Comparison of ENCODE assay signal across 1 cellular context in the genomic region with DNA sequence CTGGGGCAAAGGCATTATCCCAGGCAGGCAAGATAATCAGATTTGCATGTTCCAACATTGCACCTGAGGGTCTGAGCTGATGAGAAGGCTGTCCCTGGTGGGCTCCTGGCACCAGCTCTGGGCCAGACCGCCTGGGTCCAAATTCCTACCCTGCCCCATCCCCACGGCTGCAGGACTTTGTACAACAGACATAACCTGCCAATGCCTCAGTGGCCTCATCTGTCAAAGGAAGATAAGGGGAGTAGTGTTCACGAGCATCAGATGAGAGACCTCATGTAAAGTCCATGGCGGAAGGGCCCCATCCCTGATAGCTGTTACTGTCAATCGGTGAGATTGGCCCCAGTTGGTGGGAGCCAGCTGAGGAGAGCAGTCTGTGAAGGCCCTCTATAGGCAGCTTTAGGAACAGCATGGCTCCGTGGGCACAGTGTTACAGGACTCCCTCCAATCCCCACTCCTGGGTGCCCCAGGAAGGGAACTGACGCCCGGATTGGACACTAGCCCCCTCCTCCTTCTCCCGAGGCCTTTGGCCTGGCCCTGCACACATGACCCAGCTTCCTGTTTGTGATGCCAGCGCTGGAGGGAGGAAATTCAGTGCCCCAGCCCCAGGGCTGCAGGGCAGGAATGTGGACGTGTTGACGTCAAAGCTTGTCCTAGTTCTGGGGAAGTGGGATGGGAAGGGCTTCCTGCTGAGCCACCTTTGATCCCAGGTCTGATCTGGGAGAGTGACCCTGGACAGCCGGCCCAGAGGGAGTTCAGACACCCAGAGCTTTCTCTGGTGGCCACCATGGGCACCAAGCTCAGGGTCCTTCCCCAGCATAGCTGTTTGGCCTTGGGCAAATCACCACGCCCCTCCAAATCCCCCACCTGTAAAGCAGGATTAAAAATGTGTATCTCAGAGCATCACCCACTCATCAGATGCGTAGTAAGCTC.
TF ChIP-seq lines count a peak whose summit lies in the region.

No MANE protein-coding gene starts in this region.

TF ChIP-seq in HepG2, 621 proteins besides CTCF, POLR2A, EP300 and RAD21 (continued from another document and continues in another):
- TF ChIP-seq YEATS2 (CRISPR knock-in tag; IDR thresholded peaks at IDR 0.05; ENCODE audit: borderline replicate concordance) (peak; percentile 58; the same call in 1 of the 2 replicates), HMGA1 (CRISPR knock-in tag; conservative IDR thresholded peaks at IDR 0.05) (no peak), SKI (IDR thresholded peaks at IDR 0.05; ENCODE audit: partially characterized antibody) (peak; percentile 78), ZNF138 (CRISPR knock-in tag; IDR thresholded peaks at IDR 0.05; ENCODE audit: low read depth) (no peak), PITX1 (CRISPR knock-in tag; IDR thresholded peaks at IDR 0.05) (no peak; the same call in 1 of the 2 replicates), ZNF263 (CRISPR knock-in tag; IDR thresholded peaks at IDR 0.05) (peak; percentile 48; the same call in 1 of the 2 replicates), ASH2L (IDR thresholded peaks at IDR 0.05; ENCODE audit: insufficient read length, low read depth, low read length) (peak; percentile 32), ZNF567 (CRISPR knock-in tag; IDR thresholded peaks at IDR 0.05; ENCODE audit: borderline replicate concordance) (no peak), ZNF709 (CRISPR knock-in tag; IDR thresholded peaks at IDR 0.05) (no peak), SMAD3 (CRISPR knock-in tag; IDR thresholded peaks at IDR 0.05) (no peak), KMT2A (CRISPR knock-in tag; IDR thresholded peaks at IDR 0.05) (no peak), ZFP37 (CRISPR knock-in tag; IDR thresholded peaks at IDR 0.05; ENCODE audit: borderline replicate concordance) (peak; percentile 78; the same call in 1 of the 2 replicates), ZNF543 (CRISPR knock-in tag; IDR thresholded peaks at IDR 0.05) (no peak), ZNF225 (CRISPR knock-in tag; IDR thresholded peaks at IDR 0.05) (no peak), TBX2 (CRISPR knock-in tag; IDR thresholded peaks at IDR 0.05; ENCODE audit: borderline replicate concordance) (peak; percentile 36; the same call in 1 of the 2 replicates), HHEX (CRISPR knock-in tag; IDR thresholded peaks at IDR 0.05) (no peak), ZNF615 (CRISPR knock-in tag; IDR thresholded peaks at IDR 0.05; ENCODE audit: borderline replicate concordance) (no peak), ZIK1 (CRISPR knock-in tag; IDR thresholded peaks at IDR 0.05; ENCODE audit: borderline replicate concordance, low read depth) (no peak), SMYD3 (CRISPR knock-in tag; IDR thresholded peaks at IDR 0.05) (no peak), NFYC (CRISPR knock-in tag; IDR thresholded peaks at IDR 0.05) (peak; percentile 19; the same call in 1 of the 2 replicates), ELF3 (CRISPR knock-in tag; IDR thresholded peaks at IDR 0.05) (peak; percentile 98), NR2F1 (CRISPR knock-in tag; IDR thresholded peaks at IDR 0.05) (peak; percentile 46 to 77; a peak in 3 of 4 replicates), MEIS2 (CRISPR knock-in tag; IDR thresholded peaks at IDR 0.05) (peak; percentile 87), RXRB (CRISPR knock-in tag; IDR thresholded peaks at IDR 0.05; ENCODE audit: borderline replicate concordance) (peak; percentile 93), HOXA9 (CRISPR knock-in tag; IDR thresholded peaks at IDR 0.05; ENCODE audit: borderline replicate concordance) (no peak), PHF20 (CRISPR knock-in tag; IDR thresholded peaks at IDR 0.05) (peak; percentile 74), ZNF768 (CRISPR knock-in tag; IDR thresholded peaks at IDR 0.05) (no peak), TCF12 (IDR thresholded peaks at IDR 0.05) (no peak), TCF12 (CRISPR knock-in tag; IDR thresholded peaks at IDR 0.05) (0 out of 2 replicates have a peak, but pooled peaks have one; percentile 42), ZNF747 (CRISPR knock-in tag; IDR thresholded peaks at IDR 0.05; ENCODE audit: borderline replicate concordance) (0 out of 2 replicates have a peak, but pooled peaks have one; percentile 62), ZFP62 (CRISPR knock-in tag; IDR thresholded peaks at IDR 0.05) (no peak)
- TF ChIP-seq, protein P1, sequence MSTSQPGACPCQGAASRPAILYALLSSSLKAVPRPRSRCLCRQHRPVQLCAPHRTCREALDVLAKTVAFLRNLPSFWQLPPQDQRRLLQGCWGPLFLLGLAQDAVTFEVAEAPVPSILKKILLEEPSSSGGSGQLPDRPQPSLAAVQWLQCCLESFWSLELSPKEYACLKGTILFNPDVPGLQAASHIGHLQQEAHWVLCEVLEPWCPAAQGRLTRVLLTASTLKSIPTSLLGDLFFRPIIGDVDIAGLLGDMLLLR (CRISPR knock-in tag; IDR thresholded peaks at IDR 0.05), result no peak
- TF ChIP-seq, protein P2, sequence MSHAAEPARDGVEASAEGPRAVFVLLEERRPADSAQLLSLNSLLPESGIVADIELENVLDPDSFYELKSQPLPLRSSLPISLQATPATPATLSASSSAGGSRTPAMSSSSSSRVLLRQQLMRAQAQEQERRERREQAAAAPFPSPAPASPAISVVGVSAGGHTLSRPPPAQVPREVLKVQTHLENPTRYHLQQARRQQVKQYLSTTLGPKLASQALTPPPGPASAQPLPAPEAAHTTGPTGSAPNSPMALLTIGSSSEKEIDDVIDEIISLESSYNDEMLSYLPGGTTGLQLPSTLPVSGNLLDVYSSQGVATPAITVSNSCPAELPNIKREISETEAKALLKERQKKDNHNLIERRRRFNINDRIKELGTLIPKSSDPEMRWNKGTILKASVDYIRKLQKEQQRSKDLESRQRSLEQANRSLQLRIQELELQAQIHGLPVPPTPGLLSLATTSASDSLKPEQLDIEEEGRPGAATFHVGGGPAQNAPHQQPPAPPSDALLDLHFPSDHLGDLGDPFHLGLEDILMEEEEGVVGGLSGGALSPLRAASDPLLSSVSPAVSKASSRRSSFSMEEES (CRISPR knock-in tag; IDR thresholded peaks at IDR 0.05), result peak; percentile 96
- TF ChIP-seq, protein P3, sequence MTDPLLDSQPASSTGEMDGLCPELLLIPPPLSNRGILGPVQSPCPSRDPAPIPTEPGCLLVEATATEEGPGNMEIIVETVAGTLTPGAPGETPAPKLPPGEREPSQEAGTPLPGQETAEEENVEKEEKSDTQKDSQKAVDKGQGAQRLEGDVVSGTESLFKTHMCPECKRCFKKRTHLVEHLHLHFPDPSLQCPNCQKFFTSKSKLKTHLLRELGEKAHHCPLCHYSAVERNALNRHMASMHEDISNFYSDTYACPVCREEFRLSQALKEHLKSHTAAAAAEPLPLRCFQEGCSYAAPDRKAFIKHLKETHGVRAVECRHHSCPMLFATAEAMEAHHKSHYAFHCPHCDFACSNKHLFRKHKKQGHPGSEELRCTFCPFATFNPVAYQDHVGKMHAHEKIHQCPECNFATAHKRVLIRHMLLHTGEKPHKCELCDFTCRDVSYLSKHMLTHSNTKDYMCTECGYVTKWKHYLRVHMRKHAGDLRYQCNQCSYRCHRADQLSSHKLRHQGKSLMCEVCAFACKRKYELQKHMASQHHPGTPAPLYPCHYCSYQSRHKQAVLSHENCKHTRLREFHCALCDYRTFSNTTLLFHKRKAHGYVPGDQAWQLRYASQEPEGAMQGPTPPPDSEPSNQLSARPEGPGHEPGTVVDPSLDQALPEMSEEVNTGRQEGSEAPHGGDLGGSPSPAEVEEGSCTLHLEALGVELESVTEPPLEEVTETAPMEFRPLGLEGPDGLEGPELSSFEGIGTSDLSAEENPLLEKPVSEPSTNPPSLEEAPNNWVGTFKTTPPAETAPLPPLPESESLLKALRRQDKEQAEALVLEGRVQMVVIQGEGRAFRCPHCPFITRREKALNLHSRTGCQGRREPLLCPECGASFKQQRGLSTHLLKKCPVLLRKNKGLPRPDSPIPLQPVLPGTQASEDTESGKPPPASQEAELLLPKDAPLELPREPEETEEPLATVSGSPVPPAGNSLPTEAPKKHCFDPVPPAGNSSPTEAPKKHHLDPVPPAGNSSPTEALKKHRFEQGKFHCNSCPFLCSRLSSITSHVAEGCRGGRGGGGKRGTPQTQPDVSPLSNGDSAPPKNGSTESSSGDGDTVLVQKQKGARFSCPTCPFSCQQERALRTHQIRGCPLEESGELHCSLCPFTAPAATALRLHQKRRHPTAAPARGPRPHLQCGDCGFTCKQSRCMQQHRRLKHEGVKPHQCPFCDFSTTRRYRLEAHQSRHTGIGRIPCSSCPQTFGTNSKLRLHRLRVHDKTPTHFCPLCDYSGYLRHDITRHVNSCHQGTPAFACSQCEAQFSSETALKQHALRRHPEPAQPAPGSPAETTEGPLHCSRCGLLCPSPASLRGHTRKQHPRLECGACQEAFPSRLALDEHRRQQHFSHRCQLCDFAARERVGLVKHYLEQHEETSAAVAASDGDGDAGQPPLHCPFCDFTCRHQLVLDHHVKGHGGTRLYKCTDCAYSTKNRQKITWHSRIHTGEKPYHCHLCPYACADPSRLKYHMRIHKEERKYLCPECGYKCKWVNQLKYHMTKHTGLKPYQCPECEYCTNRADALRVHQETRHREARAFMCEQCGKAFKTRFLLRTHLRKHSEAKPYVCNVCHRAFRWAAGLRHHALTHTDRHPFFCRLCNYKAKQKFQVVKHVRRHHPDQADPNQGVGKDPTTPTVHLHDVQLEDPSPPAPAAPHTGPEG (CRISPR knock-in tag; IDR thresholded peaks at IDR 0.05), result 0 out of 2 replicates have a peak, but pooled peaks have one; percentile 37
- TF ChIP-seq, protein P4, sequence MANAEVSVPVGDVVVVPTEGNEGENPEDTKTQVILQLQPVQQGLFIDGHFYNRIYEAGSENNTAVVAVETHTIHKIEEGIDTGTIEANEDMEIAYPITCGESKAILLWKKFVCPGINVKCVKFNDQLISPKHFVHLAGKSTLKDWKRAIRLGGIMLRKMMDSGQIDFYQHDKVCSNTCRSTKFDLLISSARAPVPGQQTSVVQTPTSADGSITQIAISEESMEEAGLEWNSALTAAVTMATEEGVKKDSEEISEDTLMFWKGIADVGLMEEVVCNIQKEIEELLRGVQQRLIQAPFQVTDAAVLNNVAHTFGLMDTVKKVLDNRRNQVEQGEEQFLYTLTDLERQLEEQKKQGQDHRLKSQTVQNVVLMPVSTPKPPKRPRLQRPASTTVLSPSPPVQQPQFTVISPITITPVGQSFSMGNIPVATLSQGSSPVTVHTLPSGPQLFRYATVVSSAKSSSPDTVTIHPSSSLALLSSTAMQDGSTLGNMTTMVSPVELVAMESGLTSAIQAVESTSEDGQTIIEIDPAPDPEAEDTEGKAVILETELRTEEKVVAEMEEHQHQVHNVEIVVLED (CRISPR knock-in tag; IDR thresholded peaks at IDR 0.05; ENCODE audit: borderline replicate concordance), result peak; percentile 74; the same call in 1 of the 2 replicates
- TF ChIP-seq, protein P5, sequence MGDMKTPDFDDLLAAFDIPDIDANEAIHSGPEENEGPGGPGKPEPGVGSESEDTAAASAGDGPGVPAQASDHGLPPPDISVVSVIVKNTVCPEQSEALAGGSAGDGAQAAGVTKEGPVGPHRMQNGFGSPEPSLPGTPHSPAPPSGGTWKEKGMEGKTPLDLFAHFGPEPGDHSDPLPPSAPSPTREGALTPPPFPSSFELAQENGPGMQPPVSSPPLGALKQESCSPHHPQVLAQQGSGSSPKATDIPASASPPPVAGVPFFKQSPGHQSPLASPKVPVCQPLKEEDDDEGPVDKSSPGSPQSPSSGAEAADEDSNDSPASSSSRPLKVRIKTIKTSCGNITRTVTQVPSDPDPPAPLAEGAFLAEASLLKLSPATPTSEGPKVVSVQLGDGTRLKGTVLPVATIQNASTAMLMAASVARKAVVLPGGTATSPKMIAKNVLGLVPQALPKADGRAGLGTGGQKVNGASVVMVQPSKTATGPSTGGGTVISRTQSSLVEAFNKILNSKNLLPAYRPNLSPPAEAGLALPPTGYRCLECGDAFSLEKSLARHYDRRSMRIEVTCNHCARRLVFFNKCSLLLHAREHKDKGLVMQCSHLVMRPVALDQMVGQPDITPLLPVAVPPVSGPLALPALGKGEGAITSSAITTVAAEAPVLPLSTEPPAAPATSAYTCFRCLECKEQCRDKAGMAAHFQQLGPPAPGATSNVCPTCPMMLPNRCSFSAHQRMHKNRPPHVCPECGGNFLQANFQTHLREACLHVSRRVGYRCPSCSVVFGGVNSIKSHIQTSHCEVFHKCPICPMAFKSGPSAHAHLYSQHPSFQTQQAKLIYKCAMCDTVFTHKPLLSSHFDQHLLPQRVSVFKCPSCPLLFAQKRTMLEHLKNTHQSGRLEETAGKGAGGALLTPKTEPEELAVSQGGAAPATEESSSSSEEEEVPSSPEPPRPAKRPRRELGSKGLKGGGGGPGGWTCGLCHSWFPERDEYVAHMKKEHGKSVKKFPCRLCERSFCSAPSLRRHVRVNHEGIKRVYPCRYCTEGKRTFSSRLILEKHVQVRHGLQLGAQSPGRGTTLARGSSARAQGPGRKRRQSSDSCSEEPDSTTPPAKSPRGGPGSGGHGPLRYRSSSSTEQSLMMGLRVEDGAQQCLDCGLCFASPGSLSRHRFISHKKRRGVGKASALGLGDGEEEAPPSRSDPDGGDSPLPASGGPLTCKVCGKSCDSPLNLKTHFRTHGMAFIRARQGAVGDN (CRISPR knock-in tag; IDR thresholded peaks at IDR 0.05), result peak; percentile 96
- TF ChIP-seq, protein P6, sequence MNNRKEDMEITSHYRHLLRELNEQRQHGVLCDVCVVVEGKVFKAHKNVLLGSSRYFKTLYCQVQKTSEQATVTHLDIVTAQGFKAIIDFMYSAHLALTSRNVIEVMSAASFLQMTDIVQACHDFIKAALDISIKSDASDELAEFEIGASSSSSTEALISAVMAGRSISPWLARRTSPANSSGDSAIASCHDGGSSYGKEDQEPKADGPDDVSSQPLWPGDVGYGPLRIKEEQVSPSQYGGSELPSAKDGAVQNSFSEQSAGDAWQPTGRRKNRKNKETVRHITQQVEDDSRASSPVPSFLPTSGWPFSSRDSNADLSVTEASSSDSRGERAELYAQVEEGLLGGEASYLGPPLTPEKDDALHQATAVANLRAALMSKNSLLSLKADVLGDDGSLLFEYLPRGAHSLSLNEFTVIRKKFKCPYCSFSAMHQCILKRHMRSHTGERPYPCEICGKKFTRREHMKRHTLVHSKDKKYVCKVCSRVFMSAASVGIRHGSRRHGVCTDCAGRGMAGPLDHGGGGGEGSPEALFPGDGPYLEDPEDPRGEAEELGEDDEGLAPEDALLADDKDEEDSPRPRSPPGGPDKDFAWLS (CRISPR knock-in tag; IDR thresholded peaks at IDR 0.05; ENCODE audit: borderline replicate concordance), result no peak
- TF ChIP-seq, protein P7, sequence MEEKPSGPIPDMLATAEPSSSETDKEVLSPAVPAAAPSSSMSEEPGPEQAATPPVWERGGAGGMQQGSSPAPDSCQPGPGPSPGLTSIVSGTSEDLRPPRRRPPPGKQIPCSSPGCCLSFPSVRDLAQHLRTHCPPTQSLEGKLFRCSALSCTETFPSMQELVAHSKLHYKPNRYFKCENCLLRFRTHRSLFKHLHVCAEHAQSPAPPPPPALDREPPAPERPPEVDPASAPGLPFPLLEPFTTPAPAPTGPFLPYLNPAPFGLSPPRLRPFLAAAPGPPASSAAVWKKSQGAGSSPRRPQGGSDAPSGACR (CRISPR knock-in tag; IDR thresholded peaks at IDR 0.05), result peak; percentile 73; the same call in 1 of the 2 replicates
- TF ChIP-seq, protein P8, sequence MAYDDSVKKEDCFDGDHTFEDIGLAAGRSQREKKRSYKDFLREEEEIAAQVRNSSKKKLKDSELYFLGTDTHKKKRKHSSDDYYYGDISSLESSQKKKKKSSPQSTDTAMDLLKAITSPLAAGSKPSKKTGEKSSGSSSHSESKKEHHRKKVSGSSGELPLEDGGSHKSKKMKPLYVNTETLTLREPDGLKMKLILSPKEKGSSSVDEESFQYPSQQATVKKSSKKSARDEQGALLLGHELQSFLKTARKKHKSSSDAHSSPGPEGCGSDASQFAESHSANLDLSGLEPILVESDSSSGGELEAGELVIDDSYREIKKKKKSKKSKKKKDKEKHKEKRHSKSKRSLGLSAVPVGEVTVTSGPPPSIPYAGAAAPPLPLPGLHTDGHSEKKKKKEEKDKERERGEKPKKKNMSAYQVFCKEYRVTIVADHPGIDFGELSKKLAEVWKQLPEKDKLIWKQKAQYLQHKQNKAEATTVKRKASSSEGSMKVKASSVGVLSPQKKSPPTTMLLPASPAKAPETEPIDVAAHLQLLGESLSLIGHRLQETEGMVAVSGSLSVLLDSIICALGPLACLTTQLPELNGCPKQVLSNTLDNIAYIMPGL (CRISPR knock-in tag; IDR thresholded peaks at IDR 0.05; ENCODE audit: borderline replicate concordance in 1 of 2, low read depth in 1 of 2), result peak; percentile 76 to 91; a peak in 3 of 4 replicates
